Comparison of ENCODE assay signal across 1 cellular context in the genomic region with DNA sequence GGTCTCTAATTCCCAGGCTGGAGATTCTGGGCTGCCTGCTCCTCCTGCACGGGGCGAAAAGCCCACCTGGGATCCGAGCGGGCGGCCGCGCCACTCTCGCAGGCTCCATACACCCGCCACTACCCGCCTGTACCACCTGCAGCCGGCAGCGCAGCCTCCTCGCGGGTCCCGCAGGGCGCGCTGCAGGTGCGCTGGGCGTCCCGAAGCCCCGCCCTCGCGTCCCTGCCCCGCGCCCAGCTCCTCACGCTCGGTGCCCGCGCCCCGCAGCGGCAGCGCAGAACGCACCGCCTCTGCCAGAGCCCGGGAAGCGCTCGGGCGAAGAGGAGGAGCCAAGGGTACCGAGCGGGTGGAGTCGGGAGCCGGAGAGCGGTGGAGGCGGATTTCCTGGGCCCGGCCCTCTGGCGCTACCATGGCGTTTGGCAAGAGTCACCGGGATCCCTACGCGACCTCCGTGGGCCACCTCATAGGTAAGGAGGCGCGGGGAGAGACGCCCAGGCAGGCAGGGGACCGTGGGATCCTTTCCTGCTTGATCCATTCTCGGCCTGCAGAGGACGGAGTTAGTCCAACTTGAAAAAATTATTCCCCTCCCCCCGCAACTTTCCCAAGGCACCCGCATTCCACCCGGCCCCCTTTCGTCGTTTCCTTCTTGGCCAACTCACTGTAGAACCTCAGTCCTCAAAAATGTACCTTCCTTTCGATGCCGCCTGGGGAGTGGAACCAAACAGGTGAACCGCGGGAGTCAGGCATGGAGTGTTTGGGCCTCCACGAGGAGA.
A peak's percentile ranks its signal among the peaks of the same experiment; 100 is the strongest.
TF ChIP-seq lines count a peak whose summit lies in the region.

TOM1L1 (plus strand) TSS at position 396 of the 773 bp plus-strand sequence; CDS start at position 410, 14 bp downstream.

TF ChIP-seq in HEK293, 187 proteins besides CTCF, POLR2A, EP300 and RAD21 (continued from another document):
- TF ChIP-seq ZNF248 (tag by site-specific recombination; IDR thresholded peaks at IDR 0.05) (no peak), ZNF658 (tag by site-specific recombination; IDR thresholded peaks at IDR 0.05) (no peak), ZBTB17 (tag by site-specific recombination; IDR thresholded peaks at IDR 0.05) (peak; percentile 29; the same call in 1 of the 2 replicates), ZNF184 (tag by site-specific recombination; IDR thresholded peaks at IDR 0.05) (no peak), ZNF654 (tag by site-specific recombination; IDR thresholded peaks at IDR 0.05; ENCODE audit: low read depth) (no peak), BCL11B (tag by site-specific recombination; IDR thresholded peaks at IDR 0.05; ENCODE audit: low read depth) (no peak), ZNF302 (tag by site-specific recombination; IDR thresholded peaks at IDR 0.05; ENCODE audit: low read depth) (no peak), ZNF561 (tag by site-specific recombination; IDR thresholded peaks at IDR 0.05; ENCODE audit: borderline replicate concordance) (0 out of 2 replicates have a peak, but pooled peaks have one; percentile 30), ZNF510 (tag by site-specific recombination; IDR thresholded peaks at IDR 0.05; ENCODE audit: insufficient replicate concordance) (no peak), ZNF23 (tag by site-specific recombination; IDR thresholded peaks at IDR 0.05; ENCODE audit: borderline replicate concordance) (no peak), ZNF404 (tag by site-specific recombination; IDR thresholded peaks at IDR 0.05) (no peak), ZNF701 (tag by site-specific recombination; IDR thresholded peaks at IDR 0.05) (no peak), ZNF155 (tag by site-specific recombination; IDR thresholded peaks at IDR 0.05) (no peak), SETDB1 (IDR thresholded peaks at IDR 0.05; ENCODE audit: insufficient read length, low read length) (no peak), SP3 (tag by site-specific recombination; IDR thresholded peaks at IDR 0.05) (peak; percentile 50)
- TF ChIP-seq, protein P1, sequence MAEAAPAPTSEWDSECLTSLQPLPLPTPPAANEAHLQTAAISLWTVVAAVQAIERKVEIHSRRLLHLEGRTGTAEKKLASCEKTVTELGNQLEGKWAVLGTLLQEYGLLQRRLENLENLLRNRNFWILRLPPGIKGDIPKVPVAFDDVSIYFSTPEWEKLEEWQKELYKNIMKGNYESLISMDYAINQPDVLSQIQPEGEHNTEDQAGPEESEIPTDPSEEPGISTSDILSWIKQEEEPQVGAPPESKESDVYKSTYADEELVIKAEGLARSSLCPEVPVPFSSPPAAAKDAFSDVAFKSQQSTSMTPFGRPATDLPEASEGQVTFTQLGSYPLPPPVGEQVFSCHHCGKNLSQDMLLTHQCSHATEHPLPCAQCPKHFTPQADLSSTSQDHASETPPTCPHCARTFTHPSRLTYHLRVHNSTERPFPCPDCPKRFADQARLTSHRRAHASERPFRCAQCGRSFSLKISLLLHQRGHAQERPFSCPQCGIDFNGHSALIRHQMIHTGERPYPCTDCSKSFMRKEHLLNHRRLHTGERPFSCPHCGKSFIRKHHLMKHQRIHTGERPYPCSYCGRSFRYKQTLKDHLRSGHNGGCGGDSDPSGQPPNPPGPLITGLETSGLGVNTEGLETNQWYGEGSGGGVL (tag by site-specific recombination; IDR thresholded peaks at IDR 0.05) = 0 out of 2 replicates have a peak, but pooled peaks have one; percentile 6
